In genomic region chr19:11018743-11019142, GRCh38 we compare ENCODE assay signal across 21 cellular contexts. TPM values are rescaled to one million over a fixed set of nuclear protein-coding genes. Genes with fewer than 3 reads are reported as not detected.
DNase-seq lines count a peak whose midpoint lies in the region; ATAC-seq and TF ChIP-seq lines count a peak whose summit lies in the region.
"Had no signal": no experiment of that assay in that cellular context is flagged by ENCODE, and none has a peak within 500 bp of the region (broad histone marks: within the 10 kb centered on the region; RNA-seq: fewer than 3 reads in every experiment).

No MANE protein-coding gene starts in this region.

- H3K4me3 Mint-ChIP-seq in MCF 10A (ENCODE audit: unreplicated experiment), result no peak overlapping the region
- H3K4me3 Mint-ChIP-seq: activated naive CD8-positive, alpha-beta T cell treated with anti-CD3 and anti-CD28 coated beads, Interleukin-2, amount 10 ng/mL, durations not matched to agents 7 days and 5 days; brain; stimulated activated naive CD8-positive, alpha-beta T cell treated with anti-CD3 and anti-CD28 coated beads, Interleukin-15, Interleukin-2, amounts not matched to agents 100 ng/mL and 50 ng/mL, for 24 hours had no signal

- no peaks in the 10 kb centered on the region for H3K4me1 Mint-ChIP-seq in MCF 10A (ENCODE audit: insufficient read depth, unreplicated experiment)
- H3K4me1 Mint-ChIP-seq: brain had no signal

- H3K9me3 ChIP-seq in breast epithelium (no peaks in the 10 kb centered on the region), osteoblast (ENCODE audit: low read depth, low read length) (no peaks in the 10 kb centered on the region), sigmoid colon (no peaks in the 10 kb centered on the region)
- H3K9me3 ChIP-seq: BE2C, tibial nerve had no signal

- intact Hi-C loops in breast epithelium (cut with DNase I; ENCODE audit: low total_unique reads), result no loop called here
- intact Hi-C loops in MCF 10A (cut with micrococcal nuclease), result no loop called here
- intact Hi-C loops in sigmoid colon (cut with DNase I), result no loop called here

- no peak for TF ChIP-seq POLR2A in breast epithelium (IDR thresholded peaks at IDR 0.05)
- no peak for TF ChIP-seq POLR2A in sigmoid colon (IDR thresholded peaks at IDR 0.05)

- no peak overlapping the region for H2AFZ ChIP-seq in osteoblast (ENCODE audit: low read length)

- WGBS in sigmoid colon, 2 donors, result 50 to 76% methylated on average over 13 of the region's 13 CpGs

- no peaks in the 10 kb centered on the region for H3K9me3 Mint-ChIP-seq in MCF 10A (ENCODE audit: unreplicated experiment)
- H3K9me3 Mint-ChIP-seq: activated naive CD8-positive, alpha-beta T cell treated with anti-CD3 and anti-CD28 coated beads, Interleukin-2, amount 10 ng/mL, durations not matched to agents 7 days and 5 days; brain; naive thymus-derived CD8-positive, alpha-beta T cell; stimulated activated naive CD8-positive, alpha-beta T cell treated with anti-CD3 and anti-CD28 coated beads, Interleukin-15, Interleukin-2, amounts not matched to agents 100 ng/mL and 50 ng/mL, for 24 hours had no signal

- H3K27me3 Mint-ChIP-seq in MCF 10A (ENCODE audit: insufficient read depth, unreplicated experiment), result no peaks in the 10 kb centered on the region
- H3K27me3 Mint-ChIP-seq: activated naive CD8-positive, alpha-beta T cell treated with anti-CD3 and anti-CD28 coated beads, Interleukin-2, amount 10 ng/mL, durations not matched to agents 7 days and 5 days; brain; naive thymus-derived CD8-positive, alpha-beta T cell; stimulated activated naive CD8-positive, alpha-beta T cell treated with anti-CD3 and anti-CD28 coated beads, Interleukin-15, Interleukin-2, amounts not matched to agents 100 ng/mL and 50 ng/mL, for 24 hours had no signal

- peak overlapping the region; percentile 90 to 92 for H3K27ac ChIP-seq in breast epithelium
- H3K27ac ChIP-seq in osteoblast (ENCODE audit: low read depth, low read length), result peak overlapping the region; percentile 57
- no peak overlapping the region for H3K27ac ChIP-seq in sigmoid colon
- H3K27ac ChIP-seq: foreskin keratinocyte, tibial nerve had no signal

- H4K20me1 ChIP-seq in osteoblast (ENCODE audit: insufficient read depth, low read length), result peaks cover 12% of the 10 kb centered on the region

- no peak overlapping the region for H3K4me2 ChIP-seq in osteoblast (ENCODE audit: insufficient read depth, low read length)

- no peak overlapping the region for H3K27ac Mint-ChIP-seq in MCF 10A (ENCODE audit: low read depth, unreplicated experiment)
- H3K27ac Mint-ChIP-seq: activated naive CD8-positive, alpha-beta T cell treated with anti-CD3 and anti-CD28 coated beads, Interleukin-2, amount 10 ng/mL, durations not matched to agents 7 days and 5 days; stimulated activated naive CD8-positive, alpha-beta T cell treated with anti-CD3 and anti-CD28 coated beads, Interleukin-15, Interleukin-2, amounts not matched to agents 100 ng/mL and 50 ng/mL, for 24 hours had no signal

- no peaks in the 10 kb centered on the region for H3K36me3 ChIP-seq in breast epithelium
- peaks cover 75% of the 10 kb centered on the region for H3K36me3 ChIP-seq in osteoblast (ENCODE audit: insufficient read depth, low read length)
- H3K36me3 ChIP-seq in sigmoid colon, result peaks cover 20 to 100% (median 57%) of the 10 kb centered on the region in 4 donors

- H3K36me3 Mint-ChIP-seq in MCF 10A (ENCODE audit: insufficient read depth, unreplicated experiment), result peaks cover 85% of the 10 kb centered on the region

- no peak for ATAC-seq in GM18858 (IDR thresholded peaks at IDR 0.05; ENCODE audit: unreplicated experiment)
- no peak for ATAC-seq in HG02981 (IDR thresholded peaks at IDR 0.05; ENCODE audit: unreplicated experiment)
- ATAC-seq: foreskin keratinocyte; naive thymus-derived CD8-positive, alpha-beta T cell had no signal

- H3K4me3 ChIP-seq in breast epithelium (peak overlapping the region in 1 of 3 donors; percentile 22), osteoblast (ENCODE audit: insufficient read depth, low read length) (no peak overlapping the region), sigmoid colon (no peak overlapping the region)
- H3K4me3 ChIP-seq: tibial nerve had no signal

- H3K4me1 ChIP-seq in breast epithelium, result peaks cover 0 to 13% of the 10 kb centered on the region in 2 donors
- peaks cover 52% of the 10 kb centered on the region for H3K4me1 ChIP-seq in osteoblast (ENCODE audit: insufficient read depth, low read length)
- no peaks in the 10 kb centered on the region for H3K4me1 ChIP-seq in sigmoid colon
- H3K4me1 ChIP-seq: BE2C, foreskin keratinocyte had no signal

- TF ChIP-seq EP300 in sigmoid colon (IDR thresholded peaks at IDR 0.05), result no peak

- DNase-seq in breast epithelium (ENCODE audit: low spot score in 2 of 2) (peak in 1 of 2 donors; percentile 81), MCF 10A (ENCODE audit: unreplicated experiment) (no peak), islet precursor cell (peak; percentile 68), osteoblast (ENCODE audit: insufficient read length, low spot score, missing footprints) (no peak), sigmoid colon (no peak), AG08396 (ENCODE audit: low spot score) (no peak)
- DNase-seq: activated CD4-positive, alpha-beta T cell treated with anti-CD3 and anti-CD28 coated beads for 1 hour; activated naive CD8-positive, alpha-beta T cell treated with anti-CD3 and anti-CD28 coated beads, Interleukin-2, amount 10 ng/mL, durations not matched to agents 7 days and 5 days; BE2C; foreskin keratinocyte; naive thymus-derived CD8-positive, alpha-beta T cell; NCI-H1417; NCI-H2107; NCI-H524; RPMI8226; stimulated activated CD4-positive, alpha-beta T cell treated with anti-CD3 and anti-CD28 coated beads, Interleukin-1b, Interleukin-23, amount 100 ng/mL, for 48 hours had no signal

- no peaks in the 10 kb centered on the region for H3K27me3 ChIP-seq in breast epithelium
- no peaks in the 10 kb centered on the region for H3K27me3 ChIP-seq in osteoblast (ENCODE audit: insufficient read depth, low read length)
- H3K27me3 ChIP-seq in sigmoid colon, result no peaks in the 10 kb centered on the region
- H3K27me3 ChIP-seq: BE2C, foreskin keratinocyte, tibial nerve had no signal

- CTCF ChIA-PET in MCF 10A (lab: Yijun Ruan, JAX), result interaction anchor here (0.6 kb wide), 1 partner anchor 153 kb away, joined by 5 read pairs; no protein-coding TSS in a partner anchor

- TF ChIP-seq CTCF in breast epithelium (IDR thresholded peaks at IDR 0.05) (no peak), MCF 10A (IDR thresholded peaks at IDR 0.05; ENCODE audit: unreplicated experiment) (no peak), osteoblast (IDR thresholded peaks at IDR 0.05; ENCODE audit: extremely low read depth, low read depth, low read length) (no peak), sigmoid colon (IDR thresholded peaks at IDR 0.05) (no peak)

- BruUV-seq in MCF 10A (replicated peaks; lab: Mats Ljungman, UMichigan), result no TSS peak

- POLR2A ChIA-PET in MCF 10A (lab: Yijun Ruan, JAX), result no interaction called here

- H3K79me2 ChIP-seq in osteoblast (ENCODE audit: insufficient read depth, low read length), result peaks cover 2% of the 10 kb centered on the region

RNA-seq across cellular contexts. Expression of gene SMARCA4, which starts 57.9 kb away (rescaled TPM):
- total RNA-seq in breast epithelium (10 to 100 TPM; 36.8 to 78.3 (median 72.4) TPM), MCF 10A (2022) (127 and 132 TPM in 2 replicates), osteoblast (52.2 and 52.8 TPM in 2 replicates), sigmoid colon (10 to 100 TPM; 22.5 to 51.0 (median 34.4) TPM)
- 10 to 100 TPM; 35.4 to 73.9 (median 39.1) TPM for polyA plus RNA-seq in sigmoid colon

Comparison
In these comparisons a context has a peak if more than half of its experiments do, and no peak if none do; other contexts are left out.
1. H3K27ac ChIP-seq: peak in breast epithelium (2 of 2) and osteoblast (single experiment); none in sigmoid colon (0 of 4).